2 cellular contexts compared by ENCODE assay signal in genomic region chr7:30980194-30980593, GRCh38.
TF ChIP-seq lines count a peak whose summit lies in the region.

No MANE protein-coding gene starts in this region.

TF ChIP-seq in HEK293, 187 proteins besides CTCF, POLR2A, EP300 and RAD21:
- TF ChIP-seq SCRT2 (tag by site-specific recombination; IDR thresholded peaks at IDR 0.05), result peak; percentile 85
- TF ChIP-seq FEZF1 (tag by site-specific recombination; IDR thresholded peaks at IDR 0.05), result no peak
TF ChIP-seq in HEK293: peak in this region for 1.

TF ChIP-seq in H1, 55 proteins besides CTCF, POLR2A, EP300 and RAD21:
- TF ChIP-seq ATF3 (IDR thresholded peaks at IDR 0.05; ENCODE audit: insufficient read depth, low read depth, low read length) (no peak), SUZ12 (IDR thresholded peaks at IDR 0.05; ENCODE audit: low read length) (no peak), SAP30 (IDR thresholded peaks at IDR 0.05; ENCODE audit: insufficient read depth, insufficient replicate concordance, low read length) (no peak), TBP (IDR thresholded peaks at IDR 0.05; ENCODE audit: low read depth, low read length) (no peak), GABPA (IDR thresholded peaks at IDR 0.05; ENCODE audit: borderline replicate concordance, insufficient read depth, low read length) (no peak)
TF ChIP-seq in H1: peak in this region for 0.
